ENCODE assay signal across 25 cellular contexts in genomic region chr13:44386932-44387556, GRCh38. TPM values are rescaled to one million over a fixed set of nuclear protein-coding genes. Genes with fewer than 3 reads are reported as not detected.
DNase-seq lines count a peak whose midpoint lies in the region; ATAC-seq, FAIRE-seq and TF ChIP-seq lines count a peak whose summit lies in the region.
"Had no signal": no experiment of that assay in that cellular context is flagged by ENCODE, and none has a peak within 500 bp of the region (broad histone marks: within the 10 kb centered on the region; RNA-seq: fewer than 3 reads in every experiment).

No MANE protein-coding gene starts in this region.

- H3K36me3 ChIP-seq in OCI-LY7 (ENCODE audit: insufficient read depth, low read length) (no peaks in the 10 kb centered on the region), H1 (ENCODE audit: control insufficient read depth in 2 of 4, insufficient read depth in 4 of 4, low read length in 3 of 4) (no peaks in the 10 kb centered on the region), mesodermal cell (ENCODE audit: control insufficient read depth, insufficient read depth, low read length) (no peaks in the 10 kb centered on the region)
- H3K36me3 ChIP-seq: MG63 had no signal

- no peak overlapping the region for H3K23ac ChIP-seq in H1 (ENCODE audit: insufficient read length)

- no peak overlapping the region for H2BK20ac ChIP-seq in H1 (ENCODE audit: low read length)

- no peaks in the 10 kb centered on the region for H3K9me3 ChIP-seq in OCI-LY7 (ENCODE audit: low read length)
- no peaks in the 10 kb centered on the region for H3K9me3 ChIP-seq in H1 (ENCODE audit: insufficient read depth in 2 of 2, low read depth in 1 of 2, low read length in 1 of 2)
- no peaks in the 10 kb centered on the region for H3K9me3 ChIP-seq in mesodermal cell (ENCODE audit: control insufficient read depth, low read length)
- H3K9me3 ChIP-seq: MG63, SK-N-SH, stomach, tibial artery had no signal

- no peak overlapping the region for H3K9ac ChIP-seq in H1 (replicated peaks in 1 of 4; ENCODE audit: extremely low read depth in 1 of 4, low read depth in 3 of 4, low read length in 3 of 4)
- H3K9ac ChIP-seq: SK-N-SH had no signal

- no peak for ATAC-seq in activated CD4-positive, CD25-positive, alpha-beta regulatory T cell treated with anti-CD3 and anti-CD28 coated beads, Interleukin-2, amount 50 U/mL, for 24 hours
- ATAC-seq: HCT116, T-helper 17 cell had no signal

- TF ChIP-seq POLR2A in H1 (IDR thresholded peaks at IDR 0.05; ENCODE audit: control extremely low read depth in 1 of 2, low read depth in 2 of 2, low read length in 2 of 2) = no peak

- no peaks in the 10 kb centered on the region for H3K79me1 ChIP-seq in H1 (ENCODE audit: low read depth, low read length)

- in situ Hi-C loops in GM13976 (cut with MboI; ENCODE audit: low sequenced_read_pairs, unreplicated experiment) = no loop called here

- no peak overlapping the region for H3K4me3 ChIP-seq in OCI-LY7 (ENCODE audit: low read depth, low read length, poor library complexity, severe bottlenecking)
- no peak overlapping the region for H3K4me3 ChIP-seq in H1 (ENCODE audit: extremely low read depth in 1 of 4, insufficient read depth in 2 of 4, low read depth in 3 of 4, low read length in 4 of 4)
- H3K4me3 ChIP-seq in mesodermal cell (ENCODE audit: extremely low read depth, insufficient read depth, low read length, poor library complexity, severe bottlenecking) = no peak overlapping the region
- H3K4me3 ChIP-seq: MG63, stomach, tibial artery had no signal

- CTCF ChIA-PET in OCI-LY7 (lab: Charles Lee; ENCODE audit: unreplicated experiment) (no interaction called here), H1 (lab: Charles Lee; ENCODE audit: partially characterized antibody) (interaction anchor here (0.6 to 1.4 kb wide), 4 partner anchors 11 to 178 kb away, joined by 3 to 4 read pairs (median 3); no protein-coding TSS in a partner anchor)

- H3K79me2 ChIP-seq in OCI-LY7 (ENCODE audit: insufficient read depth, low read depth, low read length) (no peaks in the 10 kb centered on the region), H1 (ENCODE audit: control insufficient read depth in 1 of 2, insufficient read depth in 2 of 2, low read length in 2 of 2) (no peaks in the 10 kb centered on the region)

- H3K27ac ChIP-seq in OCI-LY7 (ENCODE audit: low read depth, low read length, poor library complexity, severe bottlenecking) = no peak overlapping the region
- no peak overlapping the region for H3K27ac ChIP-seq in H1 (ENCODE audit: low read depth, low read length)
- H3K27ac ChIP-seq in mesodermal cell (ENCODE audit: low read depth, low read length, severe bottlenecking) = peak overlapping the region; percentile 87
- H3K27ac ChIP-seq: stomach, tibial artery, VCaP had no signal

- H2BK5ac ChIP-seq in H1 (ENCODE audit: low read depth, low read length) = no peak overlapping the region

- H4K5ac ChIP-seq in H1 (ENCODE audit: insufficient read length, low read depth, low read length) = no peak overlapping the region

- H4K8ac ChIP-seq in H1 (ENCODE audit: extremely low read depth, insufficient read depth, low read length) = no peak overlapping the region

- H4K20me1 ChIP-seq in OCI-LY7 (ENCODE audit: insufficient read depth, low read length) (no peaks in the 10 kb centered on the region), H1 (replicated peaks in 1 of 2; ENCODE audit: control insufficient read depth in 1 of 2, insufficient read depth in 2 of 2, low read length in 2 of 2) (no peaks in the 10 kb centered on the region)

- FAIRE-seq in H1 (lab: Jason Lieb, UNC) = no peak

- no peaks in the 10 kb centered on the region for H3K27me3 ChIP-seq in H1 (replicated peaks in 1 of 4; ENCODE audit: control insufficient read depth in 3 of 4, extremely low read depth in 1 of 4, insufficient read depth in 3 of 4, low read length in 3 of 4)
- H3K27me3 ChIP-seq: MG63, stomach, tibial artery had no signal

- no peaks in the 10 kb centered on the region for H3K23me2 ChIP-seq in H1 (ENCODE audit: low read depth, low read length)

- no peak overlapping the region for H3K18ac ChIP-seq in H1 (ENCODE audit: extremely low read depth, low read length)

- no peak overlapping the region for H3K14ac ChIP-seq in H1 (ENCODE audit: insufficient read length)

- H3K9me2 ChIP-seq in OCI-LY7 (ENCODE audit: insufficient read depth, low read length) = no peaks in the 10 kb centered on the region
- H3K9me2 ChIP-seq: SK-N-SH had no signal

- no peak overlapping the region for H3K4ac ChIP-seq in H1 (replicated peaks; ENCODE audit: insufficient read length, low read depth, low read length)

- H3K4me2 ChIP-seq in OCI-LY7 (ENCODE audit: low read length) (no peak overlapping the region), H1 (ENCODE audit: insufficient read depth in 1 of 2, low read depth in 2 of 2, low read length in 2 of 2) (no peak overlapping the region)
- H3K4me2 ChIP-seq: SK-N-SH had no signal

- POLR2A ChIA-PET in OCI-LY7 (lab: Charles Lee) = no interaction called here
- POLR2A ChIA-PET in H1 (lab: Charles Lee; ENCODE audit: partially characterized antibody) = interaction anchor here (2.0 to 2.4 kb wide), 2 partner anchors 13 to 49 kb away, joined by 5 to 7 read pairs; partner anchors contain the start of gene SERP2

- H3K4me1 ChIP-seq in OCI-LY7 (ENCODE audit: insufficient read depth, low read length, poor library complexity, severe bottlenecking) (no peaks in the 10 kb centered on the region), H1 (replicated peaks in 1 of 4; ENCODE audit: control insufficient read depth in 3 of 4, insufficient read depth in 4 of 4, low read length in 3 of 4) (peaks cover 0 to 5% (median 0%) of the 10 kb centered on the region in 4 experiments; a peak in 2 of 7 replicates), mesodermal cell (ENCODE audit: control insufficient read depth, insufficient read depth, low read length, poor library complexity, severe bottlenecking) (peaks cover 30% of the 10 kb centered on the region)
- H3K4me1 ChIP-seq: tibial artery had no signal

- H2BK15ac ChIP-seq in H1 (ENCODE audit: low read length) = no peak overlapping the region

- no peak overlapping the region for H3K56ac ChIP-seq in H1 (replicated peaks; ENCODE audit: insufficient read length, low read depth, low read length)

- no peak overlapping the region for H2BK120ac ChIP-seq in H1 (replicated peaks; ENCODE audit: low read depth, low read length)

- no peak overlapping the region for H2AK5ac ChIP-seq in H1 (ENCODE audit: low read depth, low read length)

- H2AFZ ChIP-seq in OCI-LY7 (ENCODE audit: low read length) = 0 out of 2 replicates have a peak overlapping the region, but pooled peaks have one; percentile 38
- H2AFZ ChIP-seq in H1 (ENCODE audit: low read length) = 0 out of 2 replicates have a peak overlapping the region, but pooled peaks have one; percentile 34

- no TSS peak for BruUV-seq in OCI-LY7 (replicated peaks; lab: Mats Ljungman, UMichigan)

- H2BK12ac ChIP-seq in H1 (ENCODE audit: low read depth, low read length) = no peak overlapping the region

- H4K91ac ChIP-seq in H1 (replicated peaks; ENCODE audit: insufficient read length, low read length) = no peak overlapping the region

- no peak for TF ChIP-seq EP300 in H1 (IDR thresholded peaks at IDR 0.05; ENCODE audit: borderline replicate concordance in 1 of 2, low read depth in 2 of 2, low read length in 2 of 2)

- no peak for TF ChIP-seq CTCF in OCI-LY7 (conservative IDR thresholded peaks at IDR 0.05; ENCODE audit: low read length)
- TF ChIP-seq CTCF in H1 (IDR thresholded peaks at IDR 0.05; ENCODE audit: control extremely low read depth in 1 of 3, insufficient read depth in 1 of 3, low read depth in 1 of 3, low read length in 3 of 3) = no peak
- no peak for TF ChIP-seq CTCF in GM13976 (IDR thresholded peaks at IDR 0.05; ENCODE audit: borderline replicate concordance, control extremely low read depth, extremely low read depth, insufficient read depth, missing control alignments)

- DNase-seq in CMK (ENCODE audit: low read depth) = peak; percentile 80
- DNase-seq in OCI-LY7 (ENCODE audit: low spot score) = no peak
- DNase-seq in H1 (ENCODE audit: low read depth in 1 of 2, low spot score in 2 of 2) = no peak
- no peak for DNase-seq in activated T-cell treated with anti-CD3 and anti-CD28 coated beads for 4 hours
- no peak for DNase-seq in GM13976 (ENCODE audit: low spot score)
- no peak for DNase-seq in stimulated activated CD4-positive, alpha-beta T cell treated with anti-CD3 and anti-CD28 coated beads, Interleukin-2, amount 100 ng/mL, for 24 hours
- DNase-seq: activated CD4-positive, alpha-beta T cell treated with anti-CD3 and anti-CD28 coated beads, Interleukin-2, amount 10 ng/mL, durations not matched to agents 24 days and 14 days; activated naive CD4-positive, alpha-beta T cell; activated T-cell treated with anti-CD3 and anti-CD28 coated beads, Interleukin-2, amount 50 U/mL, for 48 hours; DMS53; head of caudate nucleus; MG63; naive B cell; NCI-H2081 treated with DMSO at 0.1 percent for 48 hours; NCI-H345; NCI-H748 treated with DMSO at 0.1 percent for 48 hours; occipital lobe; SK-N-SH; stomach; T-helper 17 cell; tibial artery had no signal

- WGBS in H1 (ENCODE audit: extremely low coverage in 1 of 2, insufficient coverage in 1 of 2, insufficient read length in 1 of 2, insufficient replicate concordance in 2 of 2, low coverage in 1 of 2, low lambda C conversion rate in 2 of 2, missing lambda C conversion rate in 1 of 2), 2 experiments = 74% methylated on average over 7 of the region's 7 CpGs; no CpG with 5 or more reads in 1 of the 2 experiments
- WGBS in mesodermal cell (ENCODE audit: insufficient coverage in 2 of 2), 2 experiments = 31 to 72% methylated on average over 3 to 5 of the region's 7 CpGs

- intact Hi-C loops in OCI-LY7 (cut with micrococcal nuclease; ENCODE audit: unreplicated experiment) = no loop called here

- no peak for TF ChIP-seq RAD21 in H1 (IDR thresholded peaks at IDR 0.05 in 1 of 2, conservative IDR thresholded peaks at IDR 0.05 in 1 of 2; ENCODE audit: low read depth in 2 of 2, low read length in 2 of 2)

RNA-seq across cellular contexts. Expression of gene SERP2, which starts 13.4 kb away (rescaled TPM):
- not detected in 2 replicates for total RNA-seq in OCI-LY7 (2014; rRNA removed; shearing (Covaris generic))
- not detected in 2 replicates for total RNA-seq in OCI-LY7 (2022)
- total RNA-seq in H1 (2021; fragmentation: NEBNext Ultra II Directional; extraction: Animal tissue kit (Norgen Biotek cat#: 25700)) = 1.7 and 2.0 TPM in 2 replicates
- 2.1 and 2.3 TPM in 2 replicates for polyA plus RNA-seq in H1 (2011; rRNA removed)
- polyA plus RNA-seq in H1 (2011; cell fraction: cytosol; rRNA removed) = 2.4 TPM
- polyA plus RNA-seq in H1 (2011; cell fraction: nucleus; rRNA removed) = 2.1 TPM
- 1.5 to 3.2 TPM (median 2.6 TPM) in 4 replicates for polyA plus RNA-seq in H1 (2012, experiment 1 of 2)
- polyA plus RNA-seq in H1 (2012, experiment 2 of 2) = 3.5 TPM
- 1.3 TPM for polyA plus RNA-seq in H1 (2013, experiment 1 of 2)
- polyA plus RNA-seq in H1 (2013, experiment 2 of 2) = 2.0 TPM
- polyA minus RNA-seq in H1 (2011; rRNA and poly(A)+ RNA removed) = 0.54 and 2.7 TPM in 2 replicates
- 2.6 TPM for polyA minus RNA-seq in H1 (2011; cell fraction: cytosol; rRNA and poly(A)+ RNA removed)
- 1.5 TPM for polyA minus RNA-seq in H1 (2011; cell fraction: nucleus; rRNA and poly(A)+ RNA removed)
- 2.5 TPM for polyA plus RNA-seq in mesodermal cell (2013, experiment 1 of 2)
- polyA plus RNA-seq in mesodermal cell (2013, experiment 2 of 2) = 3.1 TPM
- total RNA-seq: activated CD4-positive, alpha-beta T cell treated with anti-CD3 and anti-CD28 coated beads, Interleukin-2, amount 10 ng/mL, durations not matched to agents 24 days and 14 days; T-helper 17 cell had no signal
